17 cellular contexts compared by ENCODE assay signal in genomic region chr7:23864984-23865383, GRCh38.
DNase-seq lines count a peak whose midpoint lies in the region; ATAC-seq, FAIRE-seq and TF ChIP-seq lines count a peak whose summit lies in the region.
"Had no signal": no experiment of that assay in that cellular context is flagged by ENCODE, and none has a peak within 500 bp of the region (broad histone marks: within the 10 kb centered on the region; RNA-seq: fewer than 3 reads in every experiment).

No MANE protein-coding gene starts in this region.

- H2BK20ac ChIP-seq in H9 (ENCODE audit: low read depth, low read length, poor library complexity, severe bottlenecking), result no peak overlapping the region

- H2BK5ac ChIP-seq in mesenchymal stem cell (ENCODE audit: low read depth, low read length, poor library complexity, severe bottlenecking), result no peak overlapping the region
- H2BK5ac ChIP-seq in H9 (ENCODE audit: insufficient read length, low read length), result no peak overlapping the region

- no peak overlapping the region for H3K4me2 ChIP-seq in mesenchymal stem cell (ENCODE audit: low read length, poor library complexity, severe bottlenecking)
- no peak overlapping the region for H3K4me2 ChIP-seq in H9 (ENCODE audit: insufficient read depth, insufficient read length, low read length)

- no peak overlapping the region for H3T11ph ChIP-seq in H9 (ENCODE audit: low read length)

- peaks cover 4 to 5% of the 10 kb centered on the region in 2 experiments for H3K4me1 Mint-ChIP-seq in H9

- no peak overlapping the region for H3K18ac ChIP-seq in mesenchymal stem cell (ENCODE audit: low read depth in 1 of 2, low read length in 2 of 2)
- no peak overlapping the region for H3K18ac ChIP-seq in H9 (ENCODE audit: insufficient read length, low read depth, low read length)

- H3K4ac ChIP-seq in mesenchymal stem cell (ENCODE audit: low read depth in 1 of 2, low read length in 2 of 2) (no peak overlapping the region), H9 (ENCODE audit: low read depth, low read length) (no peak overlapping the region)

- H2BK15ac ChIP-seq in mesenchymal stem cell (ENCODE audit: low read depth, poor library complexity, severe bottlenecking) (no peak overlapping the region), H9 (ENCODE audit: low read depth, low read length) (no peak overlapping the region)

- H4K20me1 ChIP-seq in H9 (ENCODE audit: control insufficient read depth, insufficient read depth, insufficient read length), result no peaks in the 10 kb centered on the region

- no peak overlapping the region for H4K5ac ChIP-seq in H9 (ENCODE audit: insufficient read length, low read depth, low read length)

- no peaks in the 10 kb centered on the region; a peak in 1 of 7 replicates for H3K36me3 Mint-ChIP-seq in H9 (ENCODE audit: insufficient read depth in 1 of 3, low read depth in 3 of 3)

- H3K23ac ChIP-seq in mesenchymal stem cell (ENCODE audit: low read length in 2 of 2), result no peak overlapping the region
- no peak overlapping the region for H3K23ac ChIP-seq in H9 (ENCODE audit: insufficient read length, low read depth, low read length)

- H2BK120ac ChIP-seq in mesenchymal stem cell (ENCODE audit: low read depth, low read length) (no peak overlapping the region), H9 (ENCODE audit: low read depth, low read length, poor library complexity, severe bottlenecking) (no peak overlapping the region)

- H2BK12ac ChIP-seq in mesenchymal stem cell (ENCODE audit: low read length in 2 of 2) (no peak overlapping the region), H9 (ENCODE audit: insufficient read length, low read depth, low read length) (no peak overlapping the region)

- H3K9me3 Mint-ChIP-seq in H9, result peaks cover 0 to 3% of the 10 kb centered on the region in 2 experiments; a peak in 4 of 5 replicates
- H3K9me3 Mint-ChIP-seq: effector memory CD8-positive, alpha-beta T cell had no signal

- no peak overlapping the region for H4K8ac ChIP-seq in mesenchymal stem cell (ENCODE audit: low read length)
- H4K8ac ChIP-seq in H9 (replicated peaks; ENCODE audit: insufficient read length, low read depth, low read length), result no peak overlapping the region

- H3K4me1 ChIP-seq in mesenchymal stem cell (ENCODE audit: control insufficient read depth, insufficient read depth, low read depth, low read length), result no peaks in the 10 kb centered on the region
- no peaks in the 10 kb centered on the region for H3K4me1 ChIP-seq in H9 (ENCODE audit: insufficient read depth, low read length)
- H3K4me1 ChIP-seq: left lung had no signal

- H3K27me3 ChIP-seq in MG63, result no peaks in the 10 kb centered on the region
- H3K27me3 ChIP-seq in bronchial epithelial cell (ENCODE audit: control insufficient read depth, insufficient read depth, low read length), result no peaks in the 10 kb centered on the region
- H3K27me3 ChIP-seq in mesenchymal stem cell (ENCODE audit: control insufficient read depth in 1 of 2, insufficient read depth in 1 of 2, low read length in 2 of 2), result no peaks in the 10 kb centered on the region
- H3K27me3 ChIP-seq in H9 (ENCODE audit: insufficient read depth, low read length), result no peaks in the 10 kb centered on the region
- H3K27me3 ChIP-seq: left lung had no signal

- H3K27ac Mint-ChIP-seq in H9, result no peak overlapping the region
- H3K27ac Mint-ChIP-seq: effector memory CD8-positive, alpha-beta T cell had no signal

- WGBS in mesenchymal stem cell, result no CpG with 5 or more reads among the region's 3 CpGs
- no CpG with 5 or more reads among the region's 3 CpGs for WGBS in H9 (ENCODE audit: extremely low coverage, insufficient read length, low lambda C conversion rate)

- no peak overlapping the region for H3K4me3 ChIP-seq in MG63
- no peak overlapping the region for H3K4me3 ChIP-seq in bronchial epithelial cell (ENCODE audit: low read depth, low read length)
- no peak overlapping the region for H3K4me3 ChIP-seq in mesenchymal stem cell (ENCODE audit: insufficient read depth in 1 of 2, low read depth in 1 of 2, low read length in 2 of 2)
- H3K4me3 ChIP-seq: left lung had no signal

- H3K36me3 ChIP-seq in MG63, result no peaks in the 10 kb centered on the region
- no peaks in the 10 kb centered on the region for H3K36me3 ChIP-seq in bronchial epithelial cell (ENCODE audit: control insufficient read depth, insufficient read depth, low read length)
- no peaks in the 10 kb centered on the region for H3K36me3 ChIP-seq in mesenchymal stem cell (ENCODE audit: control insufficient read depth in 1 of 2, insufficient read depth in 2 of 2, low read depth in 1 of 2, low read length in 2 of 2)
- H3K36me3 ChIP-seq: left lung, WERI-Rb-1 had no signal

- no peak for FAIRE-seq in bronchial epithelial cell (lab: Jason Lieb, UNC)
- FAIRE-seq: GM12891 had no signal

- H3K27ac ChIP-seq in mesenchymal stem cell (ENCODE audit: low read length, poor library complexity, severe bottlenecking), result no peak overlapping the region
- no peak overlapping the region for H3K27ac ChIP-seq in H9 (ENCODE audit: insufficient read length, low read depth, low read length)
- H3K27ac ChIP-seq: left lung, WERI-Rb-1 had no signal

- ATAC-seq in HG03520 (IDR thresholded peaks at IDR 0.05; ENCODE audit: unreplicated experiment), result no peak
- ATAC-seq: effector memory CD8-positive, alpha-beta T cell; left lung had no signal

- no peak overlapping the region for H3K4me3 Mint-ChIP-seq in H9
- H3K4me3 Mint-ChIP-seq: effector memory CD8-positive, alpha-beta T cell had no signal

- no peak overlapping the region for H3K14ac ChIP-seq in mesenchymal stem cell (ENCODE audit: low read length in 2 of 2)
- H3K14ac ChIP-seq in H9 (ENCODE audit: insufficient read depth, low read length), result no peak overlapping the region

- H3K23me2 ChIP-seq in H9 (ENCODE audit: insufficient read length, low read depth, low read length, poor library complexity, severe bottlenecking), result no peaks in the 10 kb centered on the region

- H3K9me3 ChIP-seq in MG63, result no peaks in the 10 kb centered on the region; the same call in 1 of the 2 replicates
- no peaks in the 10 kb centered on the region for H3K9me3 ChIP-seq in mesenchymal stem cell (ENCODE audit: control insufficient read depth, low read length)
- no peaks in the 10 kb centered on the region for H3K9me3 ChIP-seq in H9 (ENCODE audit: control insufficient read depth, low read depth, low read length)
- H3K9me3 ChIP-seq: left lung had no signal

- H4K91ac ChIP-seq in mesenchymal stem cell (ENCODE audit: low read length) (no peak overlapping the region), H9 (ENCODE audit: insufficient read length, low read depth, low read length) (no peak overlapping the region)

- DNase-seq in EH (ENCODE audit: low read depth) (peak; percentile 62), MG63 (peak; percentile 13), bronchial epithelial cell (ENCODE audit: low read depth) (peak; percentile 87), mesenchymal stem cell (peak; percentile 18), amygdala (lab: John Stamatoyannopoulos, UW) (no peak), H9 (no peak), globus pallidus (ENCODE audit: low spot score) (no peak)
- DNase-seq: activated naive CD4-positive, alpha-beta T cell treated with Interleukin-2 at 50 U/mL for 16 hours; C1 segment of cervical spinal cord; DMS79; effector memory CD8-positive, alpha-beta T cell; hippocampal formation; left lung; NCI-H1048; WERI-Rb-1 had no signal

- peak overlapping the region; percentile 20 for H3K9ac ChIP-seq in mesenchymal stem cell (ENCODE audit: low read length)
- no peak overlapping the region for H3K9ac ChIP-seq in H9 (ENCODE audit: extremely low read depth, insufficient read length, low read length)

- H2AFZ ChIP-seq in mesenchymal stem cell (ENCODE audit: low read depth, low read length) (no peak overlapping the region), H9 (ENCODE audit: low read length) (no peak overlapping the region)

- no peaks in the 10 kb centered on the region for H3K79me1 ChIP-seq in mesenchymal stem cell (replicated peaks; ENCODE audit: low read length, poor library complexity, severe bottlenecking)
- H3K79me1 ChIP-seq in H9 (ENCODE audit: insufficient read depth, low read depth, low read length, poor library complexity, severe bottlenecking), result no peaks in the 10 kb centered on the region

- H2AK5ac ChIP-seq in mesenchymal stem cell (ENCODE audit: low read length, severe bottlenecking), result no peak overlapping the region
- no peak overlapping the region for H2AK5ac ChIP-seq in H9 (ENCODE audit: insufficient read length, low read length)

- no peaks in the 10 kb centered on the region for H3K79me2 ChIP-seq in H9 (ENCODE audit: insufficient read depth, low read length)

- H3K56ac ChIP-seq in H9 (ENCODE audit: insufficient read length, low read depth, low read length), result no peak overlapping the region

- H3K27me3 Mint-ChIP-seq in H9 (ENCODE audit: low read depth), result peaks cover 2% of the 10 kb centered on the region; the same call in 1 of the 2 replicates

- TF ChIP-seq CTCF in bronchial epithelial cell (IDR thresholded peaks at IDR 0.05; ENCODE audit: insufficient read depth, low read length, severe bottlenecking) (no peak), H9 (conservative IDR thresholded peaks at IDR 0.05) (no peak)

Comparison
In these comparisons a context has a peak if more than half of its experiments do, and no peak if none do; other contexts are left out.
1. DNase-seq: peak in EH (single experiment), MG63 (single experiment), bronchial epithelial cell (single experiment) and mesenchymal stem cell (single experiment); none in amygdala (0 of 56), H9 (single experiment) and globus pallidus (single experiment).